16 cellular contexts compared by ENCODE assay signal in genomic region chr17:17759164-17759563, GRCh38.
"Had no signal": no experiment of that assay in that cellular context is flagged by ENCODE, and none has a peak within 500 bp of the region (broad histone marks: within the 10 kb centered on the region; RNA-seq: fewer than 3 reads in every experiment).

No MANE protein-coding gene starts in this region.

- H3K27ac Mint-ChIP-seq: activated CD4-positive, alpha-beta memory T cell treated with anti-CD3 and anti-CD28 coated beads for 36 hours had no signal

- H3K4me3 ChIP-seq: ascending aorta, testis had no signal

- ATAC-seq: activated T-cell treated with anti-CD3 and anti-CD28 coated beads, Interleukin-2, amount 50 U/mL, for 4 hours; T-cell had no signal

- H3K9me3 Mint-ChIP-seq: activated CD4-positive, alpha-beta memory T cell treated with anti-CD3 and anti-CD28 coated beads for 36 hours; activated naive CD8-positive, alpha-beta T cell treated with anti-CD3 and anti-CD28 coated beads, Interleukin-2, amount 10 ng/mL, durations not matched to agents 7 days and 5 days; activated T-cell treated with anti-CD3 and anti-CD28 coated beads, Interleukin-2, amount 50 U/mL, for 4 hours; naive B cell; stimulated activated naive CD8-positive, alpha-beta T cell treated with anti-CD3 and anti-CD28 coated beads, Interleukin-15, Interleukin-2, amounts not matched to agents 100 ng/mL and 50 ng/mL, for 24 hours; T-cell had no signal

- DNase-seq: activated CD4-positive, alpha-beta memory T cell treated with anti-CD3 and anti-CD28 coated beads for 36 hours; activated CD4-positive, alpha-beta T cell treated with anti-CD3 and anti-CD28 coated beads for 1 hour; activated gamma-delta T cell; activated naive CD8-positive, alpha-beta T cell treated with anti-CD3 and anti-CD28 coated beads, Interleukin-2, amount 10 ng/mL, durations not matched to agents 7 days and 5 days; activated T-cell treated with anti-CD3 and anti-CD28 coated beads, Interleukin-2, amount 50 U/mL, for 4 hours; effector CD8-positive, alpha-beta T cell; foreskin melanocyte; midbrain; naive B cell; stimulated activated CD4-positive, alpha-beta T cell treated with anti-CD3 and anti-CD28 coated beads, Interleukin-2, amount 100 ng/mL, for 48 hours; stimulated activated CD8-positive, alpha-beta memory T cell treated with anti-CD3 and anti-CD28 coated beads, Interleukin-4, amount 100 ng/mL, for 48 hours; T-cell; T1000; testis had no signal

- H3K36me3 Mint-ChIP-seq: activated CD4-positive, alpha-beta memory T cell treated with anti-CD3 and anti-CD28 coated beads for 36 hours; naive B cell; T-cell had no signal

- H3K27me3 ChIP-seq: ascending aorta, testis had no signal

- H3K27ac ChIP-seq: ascending aorta, testis had no signal

- H3K9me3 ChIP-seq: ascending aorta, testis had no signal

- H3K27me3 Mint-ChIP-seq: activated CD4-positive, alpha-beta memory T cell treated with anti-CD3 and anti-CD28 coated beads for 36 hours; activated naive CD8-positive, alpha-beta T cell treated with anti-CD3 and anti-CD28 coated beads, Interleukin-2, amount 10 ng/mL, durations not matched to agents 7 days and 5 days; naive B cell; stimulated activated naive CD8-positive, alpha-beta T cell treated with anti-CD3 and anti-CD28 coated beads, Interleukin-15, Interleukin-2, amounts not matched to agents 100 ng/mL and 50 ng/mL, for 24 hours; T-cell had no signal

- H3K36me3 ChIP-seq: ascending aorta had no signal

- H3K4me1 ChIP-seq: ascending aorta had no signal

- H3K4me3 Mint-ChIP-seq: activated CD4-positive, alpha-beta memory T cell treated with anti-CD3 and anti-CD28 coated beads for 36 hours; activated naive CD8-positive, alpha-beta T cell treated with anti-CD3 and anti-CD28 coated beads, Interleukin-2, amount 10 ng/mL, durations not matched to agents 7 days and 5 days; activated T-cell treated with anti-CD3 and anti-CD28 coated beads, Interleukin-2, amount 50 U/mL, for 4 hours; stimulated activated naive CD8-positive, alpha-beta T cell treated with anti-CD3 and anti-CD28 coated beads, Interleukin-15, Interleukin-2, amounts not matched to agents 100 ng/mL and 50 ng/mL, for 24 hours had no signal
